14 cellular contexts compared by ENCODE assay signal in genomic region chr22:37527952-37528351, GRCh38. TPM values are rescaled to one million over a fixed set of nuclear protein-coding genes. Genes with fewer than 3 reads are reported as not detected.
DNase-seq lines count a peak whose midpoint lies in the region; ATAC-seq, FAIRE-seq and TF ChIP-seq lines count a peak whose summit lies in the region.
"Not testable (repeated sequence)": the region's sequence is repeated elsewhere in the genome, so short reads cannot be mapped to it uniquely, and the experiment has no call there.
"Had no signal": no experiment of that assay in that cellular context is flagged by ENCODE, and none has a peak within 500 bp of the region (broad histone marks: within the 10 kb centered on the region; RNA-seq: fewer than 3 reads in every experiment).

No MANE protein-coding gene starts in this region.

- H2AK9ac ChIP-seq in IMR-90 (replicated peaks; ENCODE audit: low read depth, low read length, poor library complexity): not testable (repeated sequence)

- H3K56ac ChIP-seq in IMR-90 (ENCODE audit: extremely low read depth, insufficient read depth, low read length): not testable (repeated sequence)

- not testable (repeated sequence) for TF ChIP-seq CTCF in IMR-90 (conservative IDR thresholded peaks at IDR 0.05; ENCODE audit: low read depth, low read length); RWPE1 (conservative IDR thresholded peaks at IDR 0.05; ENCODE audit: low read depth); WTC11 (IDR thresholded peaks at IDR 0.05); mammary epithelial cell (conservative IDR thresholded peaks at IDR 0.05 in 1 of 2, IDR thresholded peaks at IDR 0.05 in 1 of 2; ENCODE audit: extremely low read depth in 1 of 2, insufficient read depth in 1 of 2, low read depth in 1 of 2, low read length in 2 of 2); kidney (IDR thresholded peaks at IDR 0.05; ENCODE audit: borderline replicate concordance, extremely low read depth, insufficient read depth)

- H3K23ac ChIP-seq in IMR-90 (ENCODE audit: low read depth, low read length): not testable (repeated sequence)

- not testable (repeated sequence) for H4K5ac ChIP-seq in IMR-90 (ENCODE audit: low read depth, low read length)

- not testable (repeated sequence) for H4K8ac ChIP-seq in IMR-90 (ENCODE audit: low read depth in 2 of 2, low read length in 2 of 2)

- H3K36me3 Mint-ChIP-seq in WTC11: not testable (repeated sequence)

- not testable (repeated sequence) for H3K79me1 ChIP-seq in IMR-90 (ENCODE audit: low read depth in 1 of 2, low read length in 2 of 2)

- not testable (repeated sequence) for H3K9ac ChIP-seq in IMR-90 (ENCODE audit: low read depth, low read length); mammary epithelial cell (ENCODE audit: insufficient read depth, low read length); kidney (ENCODE audit: low read length in 2 of 2)

- not testable (repeated sequence) for H3K27ac ChIP-seq in IMR-90 (ENCODE audit: insufficient read depth, low read length); kidney (ENCODE audit: low read depth in 2 of 2, low read length in 2 of 2)
- H3K27ac ChIP-seq in RWPE1 (peak overlapping the region; percentile 47), mammary epithelial cell (ENCODE audit: insufficient read depth, low read depth, low read length) (peak overlapping the region; percentile 97)

- TF ChIP-seq POLR2A in IMR-90 (IDR thresholded peaks at IDR 0.05; ENCODE audit: low read depth, low read length): not testable (repeated sequence)

- ATAC-seq in IMR-90 (ENCODE audit: low read depth); WTC11: not testable (repeated sequence)

- H3K36me3 ChIP-seq in IMR-90 (ENCODE audit: control insufficient read depth, insufficient read depth, low read length); mammary epithelial cell (ENCODE audit: insufficient read depth, low read length); kidney (ENCODE audit: control insufficient read depth in 1 of 2, insufficient read depth in 2 of 2, low read length in 2 of 2): not testable (repeated sequence)

- H2BK15ac ChIP-seq in IMR-90 (ENCODE audit: low read depth, low read length): not testable (repeated sequence)

- not testable (repeated sequence) for H3K4me1 Mint-ChIP-seq in WTC11

- H3K4me1 ChIP-seq in IMR-90 (ENCODE audit: control insufficient read depth, insufficient read depth, low read length) (peaks cover 13% of the 10 kb centered on the region), mammary epithelial cell (ENCODE audit: insufficient read depth, low read length) (peaks cover 32% of the 10 kb centered on the region)
- H3K4me1 ChIP-seq in kidney (ENCODE audit: control insufficient read depth in 1 of 2, insufficient read depth in 1 of 2, low read depth in 1 of 2, low read length in 2 of 2): not testable (repeated sequence)

- FAIRE-seq in frontal cortex (lab: Jason Lieb, UNC) (peak; percentile 72), kidney (lab: Jason Lieb, UNC) (peak; percentile 66)

- H4K91ac ChIP-seq in IMR-90 (ENCODE audit: insufficient read depth, low read depth, low read length): not testable (repeated sequence)

- H2BK120ac ChIP-seq in IMR-90 (ENCODE audit: low read depth, low read length): not testable (repeated sequence)

- H2AK5ac ChIP-seq in IMR-90 (ENCODE audit: low read depth, low read length): peak overlapping the region; percentile 67; the same call in 1 of the 2 replicates

- not testable (repeated sequence) for H3K9me3 Mint-ChIP-seq in WTC11

- H3K9me1 ChIP-seq in IMR-90 (ENCODE audit: insufficient read depth, low read length): peaks cover 19% of the 10 kb centered on the region

- intact Hi-C loops in IMR-90 (cut with micrococcal nuclease); kidney (cut with DNase I): not testable (repeated sequence)
- intact Hi-C loops in mammary epithelial cell (cut with micrococcal nuclease): loop anchor here (5.0 kb wide), 1 partner anchor 34 kb away; the partner anchor contains the start of gene CDC42EP1

- in situ Hi-C loops in IMR-90 (cut with MboI; ENCODE audit: low sequenced_read_pairs); mammary epithelial cell (cut with MboI; ENCODE audit: low sequenced_read_pairs in 2 of 2): not testable (repeated sequence)

- H2AFZ ChIP-seq in IMR-90 (replicated peaks; ENCODE audit: low read length, poor library complexity); mammary epithelial cell (ENCODE audit: low read depth, low read length): not testable (repeated sequence)

- not testable (repeated sequence) for DNase-seq in IMR-90; RWPE1 (ENCODE audit: low spot score); WTC11 (ENCODE audit: low spot score); mammary epithelial cell; frontal cortex (ENCODE audit: low spot score in 2 of 2); kidney

- not testable (repeated sequence) for TF ChIP-seq RAD21 in IMR-90 (IDR thresholded peaks at IDR 0.05; ENCODE audit: low read length)

- not testable (repeated sequence) for H3K18ac ChIP-seq in IMR-90 (ENCODE audit: low read depth, low read length)

- H3K4ac ChIP-seq in IMR-90 (ENCODE audit: low read depth, low read length): not testable (repeated sequence)

- H2BK5ac ChIP-seq in IMR-90 (ENCODE audit: low read depth, low read length, poor library complexity, severe bottlenecking): not testable (repeated sequence)

- not testable (repeated sequence) for H3K14ac ChIP-seq in IMR-90 (replicated peaks; ENCODE audit: low read depth, low read length)

- not testable (repeated sequence) for H3K27ac Mint-ChIP-seq in WTC11

- not testable (repeated sequence) for H3K27me3 ChIP-seq in IMR-90 (ENCODE audit: control insufficient read depth, insufficient read depth, low read length); mammary epithelial cell (ENCODE audit: insufficient read depth, low read length)

- POLR2A ChIA-PET in IMR-90 (lab: Charles Lee; ENCODE audit: unreplicated experiment); RWPE1 (lab: Yijun Ruan, JAX; ENCODE audit: low non-redundant PET): not testable (repeated sequence)
- POLR2A ChIA-PET in WTC11 (lab: Charles Lee): interaction anchor here (0.6 kb wide), 1 partner anchor 1878 kb away, joined by 6 read pairs; no protein-coding TSS in a partner anchor

- CTCF ChIA-PET in IMR-90 (lab: Yijun Ruan, JAX): interaction anchor here (1.1 to 1.9 kb wide), 2 partner anchors 11 to 65 kb away, joined by 4 to 9 read pairs; no protein-coding TSS in a partner anchor
- CTCF ChIA-PET in RWPE1 (lab: Yijun Ruan, JAX): interaction anchor here (0.6 to 1.0 kb wide), 3 partner anchors 10 to 80 kb away, joined by 4 to 6 read pairs (median 4); no protein-coding TSS in a partner anchor
- CTCF ChIA-PET in WTC11 (lab: Charles Lee): interaction anchor here (0.5 to 2.4 kb wide), 11 partner anchors 9 to 169 kb away, joined by 3 to 11 read pairs (median 5); partner anchors contain the start of gene CARD10
- CTCF ChIA-PET in mammary epithelial cell (lab: Charles Lee; ENCODE audit: low non-redundant PET): not testable (repeated sequence)

- not testable (repeated sequence) for H3K4me2 ChIP-seq in IMR-90 (ENCODE audit: low read depth, low read length); mammary epithelial cell (ENCODE audit: insufficient read depth, low read depth, low read length)

- not testable (repeated sequence) for H3K27me3 Mint-ChIP-seq in WTC11 (ENCODE audit: low read depth)

- WGBS in IMR-90 (ENCODE audit: extremely low coverage in 2 of 2, insufficient read length in 1 of 2), 2 experiments: no CpG with 5 or more reads among the region's 9 CpGs
- 100% methylated on average over 9 of the region's 9 CpGs for WGBS in mammary epithelial cell (ENCODE audit: low coverage, missing lambda C conversion rate)

- H3K4me3 Mint-ChIP-seq in WTC11: not testable (repeated sequence)

- dilution Hi-C loops in IMR-90 (cut with HindIII; ENCODE audit: low sequenced_read_pairs, unreplicated experiment); mammary epithelial cell (cut with HindIII; ENCODE audit: low sequenced_read_pairs): not testable (repeated sequence)

- not testable (repeated sequence) for H4K20me1 ChIP-seq in IMR-90 (ENCODE audit: insufficient read depth, low read length); mammary epithelial cell (ENCODE audit: insufficient read depth, low read length)

- BruUV-seq in IMR-90 (replicated peaks; lab: Mats Ljungman, UMichigan); mammary epithelial cell (replicated peaks; lab: Mats Ljungman, UMichigan): not testable (repeated sequence)

- not testable (repeated sequence) for H3K79me2 ChIP-seq in mammary epithelial cell (ENCODE audit: insufficient read depth, low read length)

- H3K9me3 ChIP-seq in IMR-90 (ENCODE audit: control insufficient read depth, insufficient read depth, low read length); mammary epithelial cell (replicated peaks; ENCODE audit: insufficient read depth, low read length); kidney (ENCODE audit: control insufficient read depth in 1 of 2, low read length in 2 of 2): not testable (repeated sequence)

- not testable (repeated sequence) for H2BK20ac ChIP-seq in IMR-90 (ENCODE audit: low read depth, low read length)

- not testable (repeated sequence) for H3K4me3 ChIP-seq in IMR-90 (ENCODE audit: insufficient read depth, low read depth, low read length); mammary epithelial cell (replicated peaks in 1 of 3; ENCODE audit: insufficient read depth in 1 of 3, low read depth in 2 of 3, low read length in 3 of 3); kidney (ENCODE audit: low read length in 2 of 2)

RNA-seq across cellular contexts. Expression of gene CARD10, which starts 8.7 kb away (rescaled TPM):
- total RNA-seq in IMR-90 (2012; rRNA removed) (6.1 TPM in 2 replicates), WTC11 (2021) (14.6 to 17.5 TPM (median 16.0 TPM) in 3 replicates), mammary epithelial cell (100 to 1,000 TPM in 1 of 2 donors, 10 to 100 TPM in 1; 62.0 to 152 TPM), frontal cortex (4.1 TPM), kidney (42.3 TPM)
- polyA plus RNA-seq in IMR-90 (2012; rRNA removed) (18.4 and 19.8 TPM in 2 replicates), mammary epithelial cell (71.0 TPM), kidney (ENCODE audit: insufficient read depth, low read depth, low replicate concordance) (32.4 TPM)
- polyA plus RNA-seq in IMR-90 (2012; cell fraction: cytosol; rRNA removed): 9.8 and 18.6 TPM in 2 replicates
- 23.8 and 66.7 TPM in 2 replicates for polyA plus RNA-seq in IMR-90 (2012; cell fraction: nucleus; rRNA removed; ENCODE audit: low replicate concordance)
- 118 TPM for polyA minus RNA-seq in mammary epithelial cell
- total RNA-seq: CD4-positive, CD25-positive, alpha-beta regulatory T cell had no signal
- polyA plus RNA-seq: CD14-positive monocyte; CD4-positive, alpha-beta memory T cell; CD4-positive, CD25-positive, alpha-beta regulatory T cell had no signal

RNA-seq across cellular contexts. Expression of gene CDC42EP1, which starts 32.3 kb away (rescaled TPM):
- total RNA-seq in IMR-90 (2012; rRNA removed) (4.7 and 6.1 TPM in 2 replicates), WTC11 (2021) (9.6 to 12.7 TPM (median 10.4 TPM) in 3 replicates), mammary epithelial cell (10 to 100 TPM; 17.5 to 98.4 TPM), frontal cortex (1.6 TPM), kidney (68.5 TPM)
- polyA plus RNA-seq in IMR-90 (2012; rRNA removed) (47.3 and 59.2 TPM in 2 replicates), mammary epithelial cell (12.7 TPM), kidney (ENCODE audit: insufficient read depth, low read depth, low replicate concordance) (29.5 TPM)
- polyA plus RNA-seq in IMR-90 (2012; cell fraction: cytosol; rRNA removed): 34.5 and 61.4 TPM in 2 replicates
- 18.1 and 44.7 TPM in 2 replicates for polyA plus RNA-seq in IMR-90 (2012; cell fraction: nucleus; rRNA removed; ENCODE audit: low replicate concordance)
- polyA minus RNA-seq in mammary epithelial cell: 32.2 TPM
- total RNA-seq: CD4-positive, alpha-beta memory T cell; CD4-positive, CD25-positive, alpha-beta regulatory T cell had no signal
- polyA plus RNA-seq: CD4-positive, alpha-beta memory T cell; CD4-positive, CD25-positive, alpha-beta regulatory T cell; CD8-positive, alpha-beta memory T cell had no signal

RNA-seq across cellular contexts. Expression of gene MFNG, which starts 41.8 kb away (rescaled TPM):
- total RNA-seq in IMR-90 (2012; rRNA removed) (not detected in 2 replicates), WTC11 (2021) (3.2 to 4.8 TPM (median 3.7 TPM) in 3 replicates), mammary epithelial cell (10 to 100 TPM in 1 of 2 donors, 1 to 10 TPM in 1; 3.5 to 48.9 TPM), frontal cortex (1.6 TPM), kidney (31.1 TPM)
- polyA plus RNA-seq in IMR-90 (2012; rRNA removed) (0.15 and 0.24 TPM in 2 replicates), mammary epithelial cell (6.0 TPM), kidney (ENCODE audit: insufficient read depth, low read depth, low replicate concordance) (9.1 TPM)
- 0.08 and 0.34 TPM in 2 replicates for polyA plus RNA-seq in IMR-90 (2012; cell fraction: cytosol; rRNA removed)
- polyA plus RNA-seq in IMR-90 (2012; cell fraction: nucleus; rRNA removed; ENCODE audit: low replicate concordance): 0.91 and 1.7 TPM in 2 replicates
- not detected for polyA minus RNA-seq in mammary epithelial cell
- total RNA-seq: A673 had no signal

RNA-seq across cellular contexts. Expression of gene LGALS2, which starts 51.9 kb away (rescaled TPM):
- total RNA-seq in IMR-90 (2012; rRNA removed) (not detected in 2 replicates), WTC11 (2021) (0.33 TPM in 1 of 3 replicates, not detected in the others), mammary epithelial cell (not detected), frontal cortex (not detected), kidney (20.4 TPM)
- polyA plus RNA-seq in IMR-90 (2012; rRNA removed) (not detected in 2 replicates), mammary epithelial cell (not detected), kidney (ENCODE audit: insufficient read depth, low read depth, low replicate concordance) (372 TPM)
- not detected in 2 replicates for polyA plus RNA-seq in IMR-90 (2012; cell fraction: cytosol; rRNA removed)
- not detected in 2 replicates for polyA plus RNA-seq in IMR-90 (2012; cell fraction: nucleus; rRNA removed; ENCODE audit: low replicate concordance)
- not detected for polyA minus RNA-seq in mammary epithelial cell
- total RNA-seq: A673; CD4-positive, CD25-positive, alpha-beta regulatory T cell; CD8-positive, alpha-beta memory T cell; Daoy; G401 had no signal
- polyA plus RNA-seq: AG04450; CD4-positive, alpha-beta memory T cell; CD8-positive, alpha-beta memory T cell had no signal
